Comparison of ENCODE assay signal across 8 cellular contexts in the genomic region with DNA sequence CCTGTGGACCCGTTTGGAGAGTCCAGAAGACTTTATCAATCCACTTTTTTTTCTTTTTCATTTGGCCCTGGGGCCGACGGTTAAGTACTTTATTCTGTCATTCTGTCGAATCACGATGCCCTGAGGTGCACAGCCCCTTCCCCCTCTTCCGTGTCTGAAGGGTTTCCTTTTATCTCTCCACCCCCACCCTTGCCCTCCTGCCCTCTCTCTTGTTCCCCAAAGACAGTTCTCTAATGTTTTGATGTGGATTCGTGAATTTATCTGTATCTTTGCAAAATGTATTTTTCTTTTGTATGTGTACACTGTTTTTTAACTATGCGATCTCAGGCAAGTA. TPM values are rescaled to one million over a fixed set of nuclear protein-coding genes. Genes with fewer than 3 reads are reported as not detected.
A peak's percentile ranks its signal among the peaks of the same experiment; 100 is the strongest.
DNase-seq lines count a peak whose midpoint lies in the region; ATAC-seq and TF ChIP-seq lines count a peak whose summit lies in the region.

No MANE protein-coding gene starts in this region.

- TF ChIP-seq CTCF in AG10803 (conservative IDR thresholded peaks at IDR 0.05; ENCODE audit: low read length): no peak; the same call in 1 of the 2 replicates
- TF ChIP-seq CTCF in VCaP (conservative IDR thresholded peaks at IDR 0.05): no peak

- ATAC-seq in HG02623 (IDR thresholded peaks at IDR 0.05; ENCODE audit: unreplicated experiment) (peak; percentile 2), left ventricle myocardium superior (peak; percentile 34), GM21447 (IDR thresholded peaks at IDR 0.05; ENCODE audit: unreplicated experiment) (no peak)
- ATAC-seq in stimulated activated naive CD8-positive, alpha-beta T cell treated with anti-CD3 and anti-CD28 coated beads, Interleukin-15, amount 100 ng/mL, for 72 hours: peak; percentile 26

- H3K27ac Mint-ChIP-seq in stimulated activated naive CD8-positive, alpha-beta T cell treated with anti-CD3 and anti-CD28 coated beads, Interleukin-15, amount 100 ng/mL, for 72 hours: peak overlapping the region; percentile 98 to 99

- H3K27ac ChIP-seq in VCaP: peak overlapping the region; percentile 36

- DNase-seq in AG10803 (ENCODE audit: low read depth) (no peak), left ventricle myocardium superior (no peak), amygdala (lab: John Stamatoyannopoulos, UW) (no peak), cerebellum (ENCODE audit: low spot score) (no peak)
- no peak for DNase-seq in stimulated activated naive CD8-positive, alpha-beta T cell treated with anti-CD3 and anti-CD28 coated beads, Interleukin-15, amount 100 ng/mL, for 72 hours

- peak overlapping the region; percentile 90 for H3K4me3 ChIP-seq in AG10803 (ENCODE audit: low read length)

- H3K27me3 Mint-ChIP-seq in stimulated activated naive CD8-positive, alpha-beta T cell treated with anti-CD3 and anti-CD28 coated beads, Interleukin-15, amount 100 ng/mL, for 72 hours: no peaks in the 10 kb centered on the region

- intact Hi-C loops in left ventricle myocardium superior (cut with micrococcal nuclease): no loop called here

- no peaks in the 10 kb centered on the region for H3K9me3 Mint-ChIP-seq in stimulated activated naive CD8-positive, alpha-beta T cell treated with anti-CD3 and anti-CD28 coated beads, Interleukin-15, amount 100 ng/mL, for 72 hours

- peaks cover 86% of the 10 kb centered on the region for H3K4me1 Mint-ChIP-seq in stimulated activated naive CD8-positive, alpha-beta T cell treated with anti-CD3 and anti-CD28 coated beads, Interleukin-15, amount 100 ng/mL, for 72 hours

- peak overlapping the region; percentile 91 to 92 for H3K4me3 Mint-ChIP-seq in stimulated activated naive CD8-positive, alpha-beta T cell treated with anti-CD3 and anti-CD28 coated beads, Interleukin-15, amount 100 ng/mL, for 72 hours

RNA-seq across cellular contexts. Expression of a gene that starts 1.7 kb away (rescaled TPM):
- total RNA-seq in left ventricle myocardium superior (2.7 TPM), cerebellum (2.7 TPM)
